15 cellular contexts compared by ENCODE assay signal in genomic region chr11:70579376-70579955, GRCh38.
"Had no signal": no experiment of that assay in that cellular context is flagged by ENCODE, and none has a peak within 500 bp of the region (broad histone marks: within the 10 kb centered on the region; RNA-seq: fewer than 3 reads in every experiment).

No MANE protein-coding gene starts in this region.

- H3K4me3 ChIP-seq: coronary artery, mucosa of descending colon, sigmoid colon, skin epidermis, suprapubic skin, thyroid gland, uterus had no signal

- H3K27me3 Mint-ChIP-seq: type B pancreatic cell had no signal

- H3K4me1 ChIP-seq: sigmoid colon, suprapubic skin, thyroid gland, uterus had no signal

- H3K4me1 Mint-ChIP-seq: naive thymus-derived CD8-positive, alpha-beta T cell had no signal

- H3K9me3 Mint-ChIP-seq: type B pancreatic cell had no signal

- H3K27me3 ChIP-seq: sigmoid colon, suprapubic skin, thyroid gland, uterus had no signal

- H3K9me3 ChIP-seq: mucosa of descending colon, sigmoid colon, suprapubic skin, thyroid gland, uterus had no signal

- H3K36me3 Mint-ChIP-seq: naive thymus-derived CD8-positive, alpha-beta T cell; type B pancreatic cell had no signal

- DNase-seq: effector CD8-positive, alpha-beta T cell; foreskin melanocyte; hippocampal formation; mammary epithelial cell; stimulated activated CD4-positive, alpha-beta T cell treated with anti-CD3 and anti-CD28 coated beads, Interleukin-12 subunit alpha, Interleukin-12 subunit beta, amount 100 ng/mL, for 4 hours; stimulated activated naive CD8-positive, alpha-beta T cell treated with anti-CD3 and anti-CD28 coated beads, Interleukin-15, Interleukin-2, amounts not matched to agents 100 U/mL and 50 U/mL, for 24 hours; thyroid gland; uterus had no signal

- ATAC-seq: mucosa of descending colon; naive thymus-derived CD8-positive, alpha-beta T cell; stimulated activated naive CD8-positive, alpha-beta T cell treated with anti-CD3 and anti-CD28 coated beads, Interleukin-15, Interleukin-2, amounts not matched to agents 100 U/mL and 50 U/mL, for 24 hours had no signal

- H3K4me3 Mint-ChIP-seq: naive thymus-derived CD8-positive, alpha-beta T cell; type B pancreatic cell had no signal

- H3K27ac ChIP-seq: coronary artery, sigmoid colon, skin epidermis, suprapubic skin, thyroid gland, uterus had no signal

- H3K27ac Mint-ChIP-seq: type B pancreatic cell had no signal

- H3K36me3 ChIP-seq: sigmoid colon, suprapubic skin, thyroid gland, uterus had no signal
